In the genomic region with DNA sequence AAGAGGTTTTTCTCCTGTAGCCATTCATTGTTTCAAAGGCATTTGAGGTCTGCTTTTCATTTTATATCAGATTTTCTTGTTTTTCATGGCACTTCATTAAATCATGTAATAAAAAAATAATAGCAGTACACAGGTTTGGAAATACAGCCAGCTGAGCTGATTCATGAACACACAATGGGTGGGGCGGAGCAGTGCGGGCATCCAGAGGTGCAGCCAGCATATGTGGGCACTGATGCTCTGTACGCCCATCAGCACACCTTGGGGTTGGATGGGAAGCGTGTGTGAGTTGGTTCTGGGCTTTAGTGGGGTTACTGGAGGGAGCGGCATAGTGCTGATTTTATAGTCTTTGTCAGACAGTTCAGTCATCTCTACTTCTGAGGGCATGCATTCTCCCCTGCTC, we compare ENCODE assay signal across 16 cellular contexts. TPM values are rescaled to one million over a fixed set of nuclear protein-coding genes. Genes with fewer than 3 reads are reported as not detected.
A peak's percentile ranks its signal among the peaks of the same experiment; 100 is the strongest.
DNase-seq lines count a peak whose midpoint lies in the region; ATAC-seq and TF ChIP-seq lines count a peak whose summit lies in the region.
"Had no signal": no experiment of that assay in that cellular context is flagged by ENCODE, and none has a peak within 500 bp of the region (broad histone marks: within the 10 kb centered on the region; RNA-seq: fewer than 3 reads in every experiment).

No MANE protein-coding gene starts in this region.

- peak; percentile 71 for ATAC-seq in foreskin keratinocyte
- no peak for ATAC-seq in HG03442 (IDR thresholded peaks at IDR 0.05; ENCODE audit: unreplicated experiment)

- 38% methylated on average over 5 of the region's 5 CpGs for WGBS in mammary epithelial cell (ENCODE audit: low coverage, missing lambda C conversion rate)

- DNase-seq in cardiac septum (ENCODE audit: low spot score) (peak; percentile 31), left ventricle myocardium inferior (no peak), mammary epithelial cell (peak; percentile 84), foreskin keratinocyte (peak; percentile 30 to 57), SK-N-DZ (ENCODE audit: low spot score) (no peak), NCI-H1092 treated with DMSO at 0.1 percent for 48 hours (lab: John Stamatoyannopoulos, UW) (no peak)
- no peak for DNase-seq in stimulated activated CD4-positive, alpha-beta T cell treated with anti-CD3 and anti-CD28 coated beads, Interleukin-2, amount 100 ng/mL, for 48 hours
- DNase-seq: 8988T; AML-193; CD8-positive, alpha-beta memory T cell; DMS 273 treated with DMSO at 0.1 percent for 48 hours; HFFc6 had no signal

- no TSS peak for BruUV-seq in mammary epithelial cell (replicated peaks; lab: Mats Ljungman, UMichigan)

- peaks cover 4% of the 10 kb centered on the region for H3K36me3 ChIP-seq in left ventricle myocardium inferior
- H3K36me3 ChIP-seq in mammary epithelial cell (ENCODE audit: insufficient read depth, low read length) = no peaks in the 10 kb centered on the region
- H3K36me3 ChIP-seq: BLaER1, HAP-1 had no signal

- no peak overlapping the region for H3K4me3 ChIP-seq in left ventricle myocardium inferior
- H3K4me3 ChIP-seq in mammary epithelial cell (replicated peaks in 1 of 3; ENCODE audit: insufficient read depth in 1 of 3, low read depth in 2 of 3, low read length in 3 of 3) = no peak overlapping the region
- H3K4me3 ChIP-seq: BLaER1, HAP-1 had no signal

- H4K20me1 ChIP-seq in mammary epithelial cell (ENCODE audit: insufficient read depth, low read length) = no peaks in the 10 kb centered on the region
- H4K20me1 ChIP-seq: BLaER1 had no signal

- TF ChIP-seq CTCF in left ventricle myocardium inferior (IDR thresholded peaks at IDR 0.05; ENCODE audit: borderline replicate concordance) (no peak), mammary epithelial cell (conservative IDR thresholded peaks at IDR 0.05 in 1 of 2, IDR thresholded peaks at IDR 0.05 in 1 of 2; ENCODE audit: extremely low read depth in 1 of 2, insufficient read depth in 1 of 2, low read depth in 1 of 2, low read length in 2 of 2) (no peak), foreskin keratinocyte (conservative IDR thresholded peaks at IDR 0.05) (no peak)

- peak overlapping the region; percentile 58 for H3K4me2 ChIP-seq in mammary epithelial cell (ENCODE audit: insufficient read depth, low read depth, low read length)
- H3K4me2 ChIP-seq: BLaER1 had no signal

- H3K79me2 ChIP-seq in mammary epithelial cell (ENCODE audit: insufficient read depth, low read length) = peaks cover 19% of the 10 kb centered on the region

- in situ Hi-C loops in mammary epithelial cell (cut with MboI; ENCODE audit: low sequenced_read_pairs in 2 of 2) = no loop called here

- H3K27ac ChIP-seq in left ventricle myocardium inferior (replicated peaks) = no peak overlapping the region
- H3K27ac ChIP-seq in mammary epithelial cell (ENCODE audit: insufficient read depth, low read depth, low read length) = peak overlapping the region; percentile 91
- H3K27ac ChIP-seq in foreskin keratinocyte = peak overlapping the region; percentile 99
- H3K27ac ChIP-seq: BLaER1, HL-60 had no signal

- intact Hi-C loops in cardiac septum (cut with DNase I) = no loop called here
- intact Hi-C loops in left ventricle myocardium inferior (cut with micrococcal nuclease) = no loop called here
- intact Hi-C loops in mammary epithelial cell (cut with micrococcal nuclease) = loop anchor here (1.0 to 2.0 kb wide), 3 partner anchors 25 to 134 kb away; no protein-coding TSS in a partner anchor

- no peaks in the 10 kb centered on the region for H3K9me3 ChIP-seq in left ventricle myocardium inferior (replicated peaks)
- no peaks in the 10 kb centered on the region for H3K9me3 ChIP-seq in mammary epithelial cell (replicated peaks; ENCODE audit: insufficient read depth, low read length)
- H3K9me3 ChIP-seq: BLaER1, HAP-1 had no signal

- dilution Hi-C loops in mammary epithelial cell (cut with HindIII; ENCODE audit: low sequenced_read_pairs) = no loop called here

- H3K9ac ChIP-seq in mammary epithelial cell (ENCODE audit: insufficient read depth, low read length) = peak overlapping the region; percentile 83
- H3K9ac ChIP-seq: BLaER1 had no signal

- CTCF ChIA-PET in mammary epithelial cell (lab: Charles Lee; ENCODE audit: low non-redundant PET) = no interaction called here

- H3K4me1 ChIP-seq in left ventricle myocardium inferior (no peaks in the 10 kb centered on the region), mammary epithelial cell (ENCODE audit: insufficient read depth, low read length) (peaks cover 41% of the 10 kb centered on the region), foreskin keratinocyte (peaks cover 11% of the 10 kb centered on the region)
- H3K4me1 ChIP-seq: HAP-1 had no signal

- H3K27me3 ChIP-seq in left ventricle myocardium inferior (ENCODE audit: low read depth) (peaks cover 5% of the 10 kb centered on the region), mammary epithelial cell (ENCODE audit: insufficient read depth, low read length) (no peaks in the 10 kb centered on the region), foreskin keratinocyte (no peaks in the 10 kb centered on the region)

- H2AFZ ChIP-seq in mammary epithelial cell (ENCODE audit: low read depth, low read length) = no peak overlapping the region

RNA-seq across cellular contexts. Expression of gene IRX4, which starts 54.2 kb away (rescaled TPM):
- total RNA-seq in cardiac septum (12.1 TPM), left ventricle myocardium inferior (18.6 TPM), mammary epithelial cell (10 to 100 TPM; 40.3 to 54.9 TPM), foreskin keratinocyte (20.3 and 26.4 TPM in 2 replicates)
- polyA plus RNA-seq in mammary epithelial cell (20.4 TPM), foreskin keratinocyte (22.0 and 32.8 TPM in 2 replicates)
- 7.4 TPM for polyA minus RNA-seq in mammary epithelial cell
- polyA plus RNA-seq in SK-N-DZ (2014; cell fraction: cytosol; rRNA removed) = not detected in 2 replicates
- polyA plus RNA-seq in SK-N-DZ (2014; cell fraction: nucleus; rRNA removed) = not detected in 2 replicates
- total RNA-seq: CD8-positive, alpha-beta memory T cell; HFFc6 had no signal
- polyA plus RNA-seq: CD8-positive, alpha-beta memory T cell had no signal

Comparison
In these comparisons a context has a peak if more than half of its experiments do, and no peak if none do; other contexts are left out.
1. DNase-seq: peak in cardiac septum (single experiment), mammary epithelial cell (single experiment) and foreskin keratinocyte (2 of 2); none in left ventricle myocardium inferior (single experiment), SK-N-DZ (single experiment), stimulated activated CD4-positive, alpha-beta T cell treated with anti-CD3 and anti-CD28 coated beads, Interleukin-2, amount 100 ng/mL, for 48 hours (0 of 2) and NCI-H1092 treated with DMSO at 0.1 percent for 48 hours (single experiment).